ENCODE assay signal across 11 cellular contexts in the genomic region with DNA sequence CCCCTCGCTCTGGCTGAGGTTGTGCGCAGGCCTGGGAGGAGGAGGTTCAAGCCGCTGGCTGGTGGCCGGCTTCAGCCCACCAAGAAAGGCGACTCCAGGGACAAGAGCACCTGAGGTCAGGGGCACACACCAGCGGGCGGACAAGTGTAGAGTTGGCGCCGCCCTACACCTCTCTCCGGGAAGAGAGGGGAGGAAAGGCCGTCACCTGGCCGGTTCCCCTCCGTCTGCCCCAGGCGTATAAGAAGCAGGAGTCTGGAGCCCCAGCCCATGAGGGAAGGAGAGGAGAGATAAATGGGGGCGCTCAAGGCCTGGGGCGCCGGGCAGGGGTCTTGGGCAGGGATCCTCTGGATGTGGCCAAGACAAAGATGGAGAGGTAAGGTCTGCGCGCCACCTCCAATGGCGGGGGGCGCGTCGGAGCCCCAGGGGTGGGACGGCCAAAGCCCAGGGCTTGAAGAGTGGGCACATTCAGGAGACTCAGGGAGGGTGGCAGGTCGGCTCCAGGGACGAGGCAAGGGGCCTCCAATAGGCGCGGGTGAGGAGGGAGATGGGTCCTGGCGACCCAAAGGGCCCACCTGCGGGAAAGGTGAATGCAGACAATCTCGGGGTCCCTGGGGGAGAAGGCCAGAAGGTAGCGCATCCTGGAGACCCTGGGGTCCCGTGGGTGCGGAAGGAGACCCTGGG. TPM values are rescaled to one million over a fixed set of nuclear protein-coding genes. Genes with fewer than 3 reads are reported as not detected.
DNase-seq lines count a peak whose midpoint lies in the region; ATAC-seq, FAIRE-seq and TF ChIP-seq lines count a peak whose summit lies in the region.
"Had no signal": no experiment of that assay in that cellular context is flagged by ENCODE, and none has a peak within 500 bp of the region (broad histone marks: within the 10 kb centered on the region; RNA-seq: fewer than 3 reads in every experiment).

No MANE protein-coding gene starts in this region.

- no peak overlapping the region for H3K27ac ChIP-seq in HepG2 (ENCODE audit: extremely low read length, insufficient read depth, low read length)
- no peak overlapping the region for H3K27ac ChIP-seq in suprapubic skin
- H3K27ac ChIP-seq: skin epidermis had no signal

- no peak for TF ChIP-seq EP300 in HepG2 (IDR thresholded peaks at IDR 0.05; ENCODE audit: low read depth in 2 of 2, low read length in 2 of 2)
- no peak for TF ChIP-seq EP300 in HepG2 (CRISPR knock-in tag; IDR thresholded peaks at IDR 0.05; ENCODE audit: borderline replicate concordance)
- TF ChIP-seq EP300 in suprapubic skin (IDR thresholded peaks at IDR 0.05), result no peak

- H3K4me1 ChIP-seq in HepG2 (ENCODE audit: insufficient read depth, low read length), result no peaks in the 10 kb centered on the region
- peaks cover 11% of the 10 kb centered on the region for H3K4me1 ChIP-seq in suprapubic skin

- intact Hi-C loops in activated CD8-positive, alpha-beta T cell treated with anti-CD3 and anti-CD28 coated beads for 36 hours (cut with micrococcal nuclease), result loop anchor here (5.0 kb wide), 1 partner anchor 58 kb away; no protein-coding TSS in a partner anchor
- intact Hi-C loops in HepG2 (cut with micrococcal nuclease; ENCODE audit: unreplicated experiment), result no loop called here

- H3K4me3 Mint-ChIP-seq in activated CD8-positive, alpha-beta T cell treated with anti-CD3 and anti-CD28 coated beads for 36 hours, result peak overlapping the region; percentile 14
- H3K4me3 Mint-ChIP-seq in activated CD8-positive, alpha-beta T cell treated with anti-CD3 and anti-CD28 coated beads, Interleukin-2, amount 10 ng/mL, durations not matched to agents 7 days and 5 days, result no peak overlapping the region
- H3K4me3 Mint-ChIP-seq in activated naive CD8-positive, alpha-beta T cell, result peak overlapping the region; percentile 65

- H3K9me3 Mint-ChIP-seq in activated CD8-positive, alpha-beta T cell treated with anti-CD3 and anti-CD28 coated beads for 36 hours, result no peaks in the 10 kb centered on the region
- H3K9me3 Mint-ChIP-seq in activated CD8-positive, alpha-beta T cell treated with anti-CD3 and anti-CD28 coated beads, Interleukin-2, amount 10 ng/mL, durations not matched to agents 7 days and 5 days (ENCODE audit: insufficient read depth), result no peaks in the 10 kb centered on the region
- H3K9me3 Mint-ChIP-seq in activated naive CD8-positive, alpha-beta T cell (ENCODE audit: low read depth), result no peaks in the 10 kb centered on the region

- 32% methylated on average over 34 of the region's 34 CpGs for WGBS in HepG2 (ENCODE audit: low lambda C conversion rate)
- WGBS in suprapubic skin, result 14% methylated on average over 14 of the region's 34 CpGs

- no peak overlapping the region for H3K27ac Mint-ChIP-seq in activated CD8-positive, alpha-beta T cell treated with anti-CD3 and anti-CD28 coated beads for 36 hours
- H3K27ac Mint-ChIP-seq in activated CD8-positive, alpha-beta T cell treated with anti-CD3 and anti-CD28 coated beads, Interleukin-2, amount 10 ng/mL, durations not matched to agents 7 days and 5 days, result no peak overlapping the region
- H3K27ac Mint-ChIP-seq in activated naive CD8-positive, alpha-beta T cell, result no peak overlapping the region

- H3K9me3 ChIP-seq in HepG2 (ENCODE audit: low read length), result no peaks in the 10 kb centered on the region
- no peaks in the 10 kb centered on the region for H3K9me3 ChIP-seq in suprapubic skin

- TF ChIP-seq POLR2A in HepG2 (IDR thresholded peaks at IDR 0.05; ENCODE audit: insufficient read depth in 1 of 2, low read depth in 2 of 2, low read length in 2 of 2) (no peak), suprapubic skin (IDR thresholded peaks at IDR 0.05) (no peak)

- TF ChIP-seq RAD21 in HepG2 (CRISPR knock-in tag; IDR thresholded peaks at IDR 0.05), result no peak

- FAIRE-seq in HepG2 (lab: Jason Lieb, UNC), result no peak

- no peak for TF ChIP-seq CTCF in activated CD8-positive, alpha-beta T cell treated with anti-CD3 and anti-CD28 coated beads for 36 hours (IDR thresholded peaks at IDR 0.05)
- TF ChIP-seq CTCF in HepG2 (CRISPR knock-in tag; IDR thresholded peaks at IDR 0.05) (no peak), suprapubic skin (IDR thresholded peaks at IDR 0.05) (no peak)

- no TSS peak for BruUV-seq in HepG2 (replicated peaks; lab: Mats Ljungman, UMichigan)

- in situ Hi-C loops in HepG2 (cut with HindIII; ENCODE audit: extremely low pct_ligation_motif_present, low pct_unique_long_range_greater_than_20kb), result no loop called here

- POLR2A ChIA-PET in activated CD8-positive, alpha-beta T cell treated with anti-CD3 and anti-CD28 coated beads for 36 hours (lab: Charles Lee), result no interaction called here
- POLR2A ChIA-PET in activated CD8-positive, alpha-beta T cell treated with anti-CD3 and anti-CD28 coated beads, Interleukin-2, amount 10 ng/mL, durations not matched to agents 7 days and 5 days (lab: Charles Lee), result no interaction called here
- POLR2A ChIA-PET in HepG2 (lab: Yijun Ruan, JAX), result no interaction called here

- H3K36me3 Mint-ChIP-seq in activated CD8-positive, alpha-beta T cell treated with anti-CD3 and anti-CD28 coated beads for 36 hours (ENCODE audit: low read depth), result no peaks in the 10 kb centered on the region
- H3K36me3 Mint-ChIP-seq in activated CD8-positive, alpha-beta T cell treated with anti-CD3 and anti-CD28 coated beads, Interleukin-2, amount 10 ng/mL, durations not matched to agents 7 days and 5 days (ENCODE audit: low read depth), result no peaks in the 10 kb centered on the region
- H3K36me3 Mint-ChIP-seq in activated naive CD8-positive, alpha-beta T cell, result no peaks in the 10 kb centered on the region

- H4K20me1 ChIP-seq in HepG2 (ENCODE audit: insufficient read depth, low read length), result no peaks in the 10 kb centered on the region

- H3K9ac ChIP-seq in HepG2 (ENCODE audit: insufficient read depth, low read depth, low read length), result no peak overlapping the region

- no peaks in the 10 kb centered on the region for H3K79me2 ChIP-seq in HepG2 (ENCODE audit: insufficient read depth, low read length)

- H2AFZ ChIP-seq in HepG2 (ENCODE audit: low read length), result no peak overlapping the region

- H3K27me3 ChIP-seq in HepG2 (ENCODE audit: control insufficient read depth in 1 of 2, insufficient read depth in 2 of 2, low read length in 2 of 2) (peaks cover 8 to 56% of the 10 kb centered on the region in 2 experiments), suprapubic skin (peaks cover 72% of the 10 kb centered on the region)

- no peak for ATAC-seq in activated CD8-positive, alpha-beta T cell treated with anti-CD3 and anti-CD28 coated beads for 36 hours
- no peak for ATAC-seq in activated CD8-positive, alpha-beta T cell treated with anti-CD3 and anti-CD28 coated beads, Interleukin-2, amount 10 ng/mL, durations not matched to agents 7 days and 5 days
- ATAC-seq in HepG2 (no peak), HG02588 (IDR thresholded peaks at IDR 0.05; ENCODE audit: unreplicated experiment) (no peak)

- H3K36me3 ChIP-seq in HepG2 (replicated peaks in 1 of 2; ENCODE audit: control insufficient read depth in 1 of 2, insufficient read depth in 2 of 2, low read length in 2 of 2) (no peaks in the 10 kb centered on the region), suprapubic skin (no peaks in the 10 kb centered on the region)

- CTCF ChIA-PET in activated CD8-positive, alpha-beta T cell treated with anti-CD3 and anti-CD28 coated beads for 36 hours (lab: Charles Lee), result no interaction called here
- CTCF ChIA-PET in activated CD8-positive, alpha-beta T cell treated with anti-CD3 and anti-CD28 coated beads, Interleukin-2, amount 10 ng/mL, durations not matched to agents 7 days and 5 days (lab: Charles Lee), result interaction anchor here (0.6 kb wide), 1 partner anchor 63 kb away, joined by 3 read pairs; the partner anchor contains the start of gene KCNK15
- CTCF ChIA-PET in HepG2 (lab: Yijun Ruan, JAX; ENCODE audit: low intra/inter-chr PET ratio, low total read pairs), result no interaction called here

- peaks cover 53% of the 10 kb centered on the region for H3K27me3 Mint-ChIP-seq in activated CD8-positive, alpha-beta T cell treated with anti-CD3 and anti-CD28 coated beads for 36 hours
- H3K27me3 Mint-ChIP-seq in activated CD8-positive, alpha-beta T cell treated with anti-CD3 and anti-CD28 coated beads, Interleukin-2, amount 10 ng/mL, durations not matched to agents 7 days and 5 days (ENCODE audit: low read depth), result peaks cover 64% of the 10 kb centered on the region
- peaks cover 34% of the 10 kb centered on the region for H3K27me3 Mint-ChIP-seq in activated naive CD8-positive, alpha-beta T cell

- H3K4me2 ChIP-seq in HepG2 (ENCODE audit: low read depth, low read length), result no peak overlapping the region

- DNase-seq in activated CD8-positive, alpha-beta T cell treated with anti-CD3 and anti-CD28 coated beads for 36 hours, result no peak
- DNase-seq in activated CD8-positive, alpha-beta T cell treated with anti-CD3 and anti-CD28 coated beads, Interleukin-2, amount 10 ng/mL, durations not matched to agents 7 days and 5 days, result no peak
- DNase-seq in HepG2 (ENCODE audit: low spot score) (no peak), suprapubic skin (ENCODE audit: low spot score in 2 of 2) (no peak), T-helper 9 cell (no peak), superior temporal gyrus (ENCODE audit: extremely low spot score) (no peak)
- DNase-seq: activated CD4-positive, CD25-positive, alpha-beta regulatory T cell treated with anti-CD3 and anti-CD28 coated beads, Interleukin-2, amount 50 U/mL, for 72 hours; NCI-H1694 had no signal

- H3K4me3 ChIP-seq in HepG2 (replicated peaks in 1 of 3; ENCODE audit: insufficient read depth in 1 of 3, low read depth in 2 of 3, low read length in 3 of 3), result no peak overlapping the region
- peak overlapping the region; percentile 34 for H3K4me3 ChIP-seq in suprapubic skin
- H3K4me3 ChIP-seq: skin epidermis had no signal

- H3K4me1 Mint-ChIP-seq in activated CD8-positive, alpha-beta T cell treated with anti-CD3 and anti-CD28 coated beads for 36 hours (ENCODE audit: low read depth), result no peaks in the 10 kb centered on the region
- no peaks in the 10 kb centered on the region for H3K4me1 Mint-ChIP-seq in activated CD8-positive, alpha-beta T cell treated with anti-CD3 and anti-CD28 coated beads, Interleukin-2, amount 10 ng/mL, durations not matched to agents 7 days and 5 days (ENCODE audit: low read depth)
- H3K4me1 Mint-ChIP-seq in activated naive CD8-positive, alpha-beta T cell (ENCODE audit: low read depth), result peaks cover 10% of the 10 kb centered on the region

RNA-seq across cellular contexts. Expression of gene RIMS4, which starts 0.8 kb away (rescaled TPM):
- not detected for total RNA-seq in activated CD8-positive, alpha-beta T cell treated with anti-CD3 and anti-CD28 coated beads for 36 hours
- not detected for total RNA-seq in activated CD8-positive, alpha-beta T cell treated with anti-CD3 and anti-CD28 coated beads, Interleukin-2, amount 10 ng/mL, durations not matched to agents 7 days and 5 days
- 0.07 and 0.18 TPM in 2 replicates for total RNA-seq in HepG2 (2016; rRNA removed; fragmentation: Illumina TruSeq; extraction: Trizol)
- total RNA-seq in HepG2 (2016; cell fraction: cytosol; rRNA removed; fragmentation: Illumina TruSeq; extraction: Trizol; ENCODE audit: low read depth), result not detected in 2 replicates
- total RNA-seq in HepG2 (2016; cell fraction: insoluble cytoplasmic fraction; rRNA removed; fragmentation: Illumina TruSeq; extraction: Trizol), result 0.06 TPM in 2 replicates
- total RNA-seq in HepG2 (2016; cell fraction: membrane; rRNA removed; fragmentation: Illumina TruSeq; extraction: Trizol), result not detected in 2 replicates
- total RNA-seq in HepG2 (2016; cell fraction: nucleus; rRNA removed; fragmentation: Illumina TruSeq; extraction: Trizol), result 0.09 TPM in 1 of 2 replicates, not detected in the other
- polyA plus RNA-seq in HepG2 (2011; rRNA removed), result 0.01 and 0.09 TPM in 2 replicates
- polyA plus RNA-seq in HepG2 (2011; cell fraction: cytosol; rRNA removed), result 0.01 and 0.08 TPM in 2 replicates
- polyA plus RNA-seq in HepG2 (2011; cell fraction: nucleus; rRNA removed), result 0.03 and 0.06 TPM in 2 replicates
- polyA plus RNA-seq in HepG2 (2012), result 0.05 TPM in 1 of 2 replicates, not detected in the other
- polyA plus RNA-seq in HepG2 (2016; cell fraction: cytosol; fragmentation: Illumina TruSeq; extraction: Trizol; ENCODE audit: low read depth), result not detected in 2 replicates
- polyA plus RNA-seq in HepG2 (2016; cell fraction: insoluble cytoplasmic fraction; fragmentation: Illumina TruSeq; extraction: Trizol; ENCODE audit: low read depth), result not detected in 2 replicates
- not detected in 2 replicates for polyA plus RNA-seq in HepG2 (2016; cell fraction: membrane; fragmentation: Illumina TruSeq; extraction: Trizol; ENCODE audit: low read depth)
- 0.14 and 0.17 TPM in 2 replicates for polyA plus RNA-seq in HepG2 (2016; cell fraction: nucleus; fragmentation: Illumina TruSeq; extraction: Trizol; ENCODE audit: insufficient read depth, low read depth)
- polyA minus RNA-seq in HepG2 (2011; rRNA and poly(A)+ RNA removed; ENCODE audit: low replicate concordance), result 0.10 and 5.8 TPM in 2 replicates
- polyA minus RNA-seq in HepG2 (2011; cell fraction: cytosol; rRNA and poly(A)+ RNA removed), result not detected in 2 replicates
- polyA minus RNA-seq in HepG2 (2011; cell fraction: nucleus; rRNA and poly(A)+ RNA removed), result 0.13 TPM in 1 of 2 replicates, not detected in the other
- 1 to 10 TPM in 1 of 4 donors, under 1 TPM in 2, not detected in 1; 0.62 to 1.2 (median 0.64) TPM for total RNA-seq in suprapubic skin
